Comparison of ENCODE assay signal across 18 cellular contexts in the genomic region with DNA sequence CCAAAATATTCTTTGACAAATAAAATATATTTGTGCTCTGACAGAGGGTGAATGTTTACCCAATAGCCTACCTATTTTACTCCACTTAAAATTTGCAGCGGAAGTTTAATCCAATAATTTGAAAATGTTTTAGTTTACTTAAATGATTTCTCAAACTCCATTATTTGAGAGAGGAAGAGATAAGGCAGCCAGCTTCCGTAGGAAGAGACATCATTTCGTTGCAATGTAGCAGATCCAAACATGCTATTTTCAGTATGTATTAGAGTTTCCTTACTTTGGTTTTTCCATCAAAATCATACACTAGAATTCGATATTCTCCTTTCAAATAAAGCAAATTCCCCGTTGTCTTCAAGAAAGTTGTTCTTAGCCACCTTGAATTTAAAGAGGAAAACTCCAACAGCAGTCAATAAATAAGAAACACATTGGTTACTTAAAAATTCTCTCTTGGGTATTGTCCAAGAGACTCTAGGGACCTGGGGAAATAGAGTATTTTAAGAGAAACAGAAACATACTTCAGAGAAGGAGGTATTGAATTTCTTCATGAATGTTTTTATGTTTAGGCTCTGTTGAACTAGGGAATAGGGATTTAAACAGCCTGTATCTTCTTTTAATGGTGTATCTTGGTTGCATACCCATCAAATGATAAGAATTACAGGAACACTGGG.
"Had no signal": no experiment of that assay in that cellular context is flagged by ENCODE, and none has a peak within 500 bp of the region (broad histone marks: within the 10 kb centered on the region; RNA-seq: fewer than 3 reads in every experiment).

No MANE protein-coding gene starts in this region.

- H3K36me3 Mint-ChIP-seq: activated naive CD8-positive, alpha-beta T cell; natural killer cell; stimulated activated effector memory CD8-positive, alpha-beta T cell treated with anti-CD3 and anti-CD28 coated beads, Interleukin-12 subunit alpha, Interleukin-12 subunit beta, amount 100 ng/mL, for 72 hours; type B pancreatic cell; WTC11 had no signal

- DNase-seq: activated CD4-positive, alpha-beta T cell treated with anti-CD3 and anti-CD28 coated beads for 36 hours; activated CD4-positive, alpha-beta T cell treated with anti-CD3 and anti-CD28 coated beads, Interleukin-2, amount 50 U/mL, for 48 hours; amniotic stem cell; caudate nucleus; natural killer cell; nucleus accumbens; retina; stimulated activated CD4-positive, alpha-beta T cell treated with anti-CD3 and anti-CD28 coated beads, Interleukin-15, amount 100 ng/mL, for 24 hours; stimulated activated CD4-positive, alpha-beta T cell treated with anti-CD3 and anti-CD28 coated beads, Interleukin-2, amount 100 ng/mL, for 48 hours; SW 1271; T-helper 2 cell; testis had no signal

- H3K4me3 ChIP-seq: testis had no signal

- ATAC-seq: activated CD4-positive, alpha-beta T cell treated with anti-CD3 and anti-CD28 coated beads for 36 hours; natural killer cell; stimulated activated effector memory CD8-positive, alpha-beta T cell treated with anti-CD3 and anti-CD28 coated beads, Interleukin-12 subunit alpha, Interleukin-12 subunit beta, amount 100 ng/mL, for 72 hours; WTC11 had no signal

- H3K9me3 ChIP-seq: testis had no signal

- H3K4me1 Mint-ChIP-seq: activated CD4-positive, alpha-beta T cell treated with anti-CD3 and anti-CD28 coated beads for 36 hours; endodermal cell; natural killer cell; stimulated activated effector memory CD8-positive, alpha-beta T cell treated with anti-CD3 and anti-CD28 coated beads, Interleukin-12 subunit alpha, Interleukin-12 subunit beta, amount 100 ng/mL, for 72 hours had no signal

- H3K4me1 ChIP-seq: testis had no signal

- H3K4me3 Mint-ChIP-seq: activated CD4-positive, alpha-beta T cell treated with anti-CD3 and anti-CD28 coated beads for 36 hours; activated naive CD8-positive, alpha-beta T cell; activated T-helper 1 cell treated with anti-CD3 and anti-CD28 coated beads, Interleukin-12 subunit alpha, Interleukin-12 subunit beta, Interleukin-2, Interleukin-4 antibody, amounts not matched to agents 30 ng/mL and 10 ng/mL and 1 ng/mL, durations not matched to agents 14 hours and 24 hours and 36 hours; endodermal cell; natural killer cell; stimulated activated effector memory CD8-positive, alpha-beta T cell treated with anti-CD3 and anti-CD28 coated beads, Interleukin-12 subunit alpha, Interleukin-12 subunit beta, amount 100 ng/mL, for 72 hours; type B pancreatic cell; WTC11 had no signal

- H3K27me3 Mint-ChIP-seq: activated naive CD8-positive, alpha-beta T cell; type B pancreatic cell had no signal

- H3K27me3 ChIP-seq: testis had no signal

- H3K27ac ChIP-seq: testis had no signal

- H3K9me3 Mint-ChIP-seq: activated T-helper 1 cell treated with anti-CD3 and anti-CD28 coated beads, Interleukin-12 subunit alpha, Interleukin-12 subunit beta, Interleukin-2, Interleukin-4 antibody, amounts not matched to agents 30 ng/mL and 10 ng/mL and 1 ng/mL, durations not matched to agents 14 hours and 24 hours and 36 hours; endodermal cell; type B pancreatic cell; WTC11 had no signal

- H3K27ac Mint-ChIP-seq: activated CD4-positive, alpha-beta T cell treated with anti-CD3 and anti-CD28 coated beads for 36 hours; activated naive CD8-positive, alpha-beta T cell; activated T-helper 1 cell treated with anti-CD3 and anti-CD28 coated beads, Interleukin-12 subunit alpha, Interleukin-12 subunit beta, Interleukin-2, Interleukin-4 antibody, amounts not matched to agents 30 ng/mL and 10 ng/mL and 1 ng/mL, durations not matched to agents 14 hours and 24 hours and 36 hours; endodermal cell; natural killer cell; stimulated activated effector memory CD8-positive, alpha-beta T cell treated with anti-CD3 and anti-CD28 coated beads, Interleukin-12 subunit alpha, Interleukin-12 subunit beta, amount 100 ng/mL, for 72 hours; type B pancreatic cell; WTC11 had no signal
